Comparison of ENCODE assay signal across 9 cellular contexts in genomic region chr1:204350857-204351573, GRCh38. TPM values are rescaled to one million over a fixed set of nuclear protein-coding genes. Genes with fewer than 3 reads are reported as not detected.
DNase-seq lines count a peak whose midpoint lies in the region; ATAC-seq and TF ChIP-seq lines count a peak whose summit lies in the region.
"Had no signal": no experiment of that assay in that cellular context is flagged by ENCODE, and none has a peak within 500 bp of the region (broad histone marks: within the 10 kb centered on the region; RNA-seq: fewer than 3 reads in every experiment).

No MANE protein-coding gene starts in this region.

- intact Hi-C loops in activated CD8-positive, alpha-beta T cell treated with anti-CD3 and anti-CD28 coated beads for 36 hours (cut with micrococcal nuclease) = no loop called here

- H3K4me1 ChIP-seq in stomach smooth muscle (ENCODE audit: control insufficient read depth, insufficient read depth, low read length) = peaks cover 14% of the 10 kb centered on the region

- no peaks in the 10 kb centered on the region for H3K9me3 Mint-ChIP-seq in activated CD8-positive, alpha-beta T cell treated with anti-CD3 and anti-CD28 coated beads for 36 hours
- H3K9me3 Mint-ChIP-seq in activated CD8-positive, alpha-beta T cell treated with anti-CD3 and anti-CD28 coated beads, Interleukin-2, amount 10 ng/mL, durations not matched to agents 7 days and 5 days (ENCODE audit: insufficient read depth) = no peaks in the 10 kb centered on the region

- H3K4me1 Mint-ChIP-seq in activated CD8-positive, alpha-beta T cell treated with anti-CD3 and anti-CD28 coated beads for 36 hours (ENCODE audit: low read depth) = peaks cover 2% of the 10 kb centered on the region
- H3K4me1 Mint-ChIP-seq in activated CD8-positive, alpha-beta T cell treated with anti-CD3 and anti-CD28 coated beads, Interleukin-2, amount 10 ng/mL, durations not matched to agents 7 days and 5 days (ENCODE audit: low read depth) = peaks cover 5% of the 10 kb centered on the region

- no peak overlapping the region for H3K9ac ChIP-seq in stomach smooth muscle (ENCODE audit: low read length in 2 of 2)

- no peaks in the 10 kb centered on the region for H3K36me3 Mint-ChIP-seq in activated CD8-positive, alpha-beta T cell treated with anti-CD3 and anti-CD28 coated beads for 36 hours (ENCODE audit: low read depth)
- no peaks in the 10 kb centered on the region for H3K36me3 Mint-ChIP-seq in activated CD8-positive, alpha-beta T cell treated with anti-CD3 and anti-CD28 coated beads, Interleukin-2, amount 10 ng/mL, durations not matched to agents 7 days and 5 days (ENCODE audit: low read depth)

- H3K4me3 ChIP-seq in astrocyte of the spinal cord (ENCODE audit: low read depth, low read length) (no peak overlapping the region), stomach smooth muscle (ENCODE audit: low read length in 2 of 2) (peak overlapping the region; percentile 11 to 60)

- H3K36me3 ChIP-seq in stomach smooth muscle (ENCODE audit: control insufficient read depth in 2 of 2, insufficient read depth in 2 of 2, low read length in 2 of 2) = no peaks in the 10 kb centered on the region

- H3K4me3 Mint-ChIP-seq in activated CD8-positive, alpha-beta T cell treated with anti-CD3 and anti-CD28 coated beads for 36 hours = no peak overlapping the region
- no peak overlapping the region for H3K4me3 Mint-ChIP-seq in activated CD8-positive, alpha-beta T cell treated with anti-CD3 and anti-CD28 coated beads, Interleukin-2, amount 10 ng/mL, durations not matched to agents 7 days and 5 days

- peak; percentile 52 for ATAC-seq in activated CD8-positive, alpha-beta T cell treated with anti-CD3 and anti-CD28 coated beads for 36 hours
- ATAC-seq in activated CD8-positive, alpha-beta T cell treated with anti-CD3 and anti-CD28 coated beads, Interleukin-2, amount 10 ng/mL, durations not matched to agents 7 days and 5 days = no peak
- ATAC-seq in HG03175 (IDR thresholded peaks at IDR 0.05; ENCODE audit: unreplicated experiment) = no peak

- peak; percentile 34 for DNase-seq in activated CD8-positive, alpha-beta T cell treated with anti-CD3 and anti-CD28 coated beads for 36 hours
- DNase-seq in activated CD8-positive, alpha-beta T cell treated with anti-CD3 and anti-CD28 coated beads, Interleukin-2, amount 10 ng/mL, durations not matched to agents 7 days and 5 days = no peak
- DNase-seq in astrocyte of the spinal cord (ENCODE audit: low read depth, low spot score) (peak; percentile 74), islet precursor cell (peak; percentile 93), RKO (ENCODE audit: low spot score) (no peak)
- DNase-seq in activated T-cell treated with anti-CD3 and anti-CD28 coated beads, Interleukin-2, amount 50 U/mL, for 1 hour = no peak

- TF ChIP-seq CTCF in activated CD8-positive, alpha-beta T cell treated with anti-CD3 and anti-CD28 coated beads for 36 hours (IDR thresholded peaks at IDR 0.05) = no peak
- no peak for TF ChIP-seq CTCF in astrocyte of the spinal cord (IDR thresholded peaks at IDR 0.05; ENCODE audit: low read depth, low read length)

- no peak overlapping the region for H3K27ac Mint-ChIP-seq in activated CD8-positive, alpha-beta T cell treated with anti-CD3 and anti-CD28 coated beads for 36 hours
- H3K27ac Mint-ChIP-seq in activated CD8-positive, alpha-beta T cell treated with anti-CD3 and anti-CD28 coated beads, Interleukin-2, amount 10 ng/mL, durations not matched to agents 7 days and 5 days = no peak overlapping the region

- no peaks in the 10 kb centered on the region for H3K27me3 Mint-ChIP-seq in activated CD8-positive, alpha-beta T cell treated with anti-CD3 and anti-CD28 coated beads for 36 hours
- no peaks in the 10 kb centered on the region for H3K27me3 Mint-ChIP-seq in activated CD8-positive, alpha-beta T cell treated with anti-CD3 and anti-CD28 coated beads, Interleukin-2, amount 10 ng/mL, durations not matched to agents 7 days and 5 days (ENCODE audit: low read depth)

- POLR2A ChIA-PET in activated CD8-positive, alpha-beta T cell treated with anti-CD3 and anti-CD28 coated beads for 36 hours (lab: Charles Lee) = interaction anchor here (1.0 kb wide), 1 partner anchor 11 kb away, joined by 3 read pairs; no protein-coding TSS in a partner anchor
- POLR2A ChIA-PET in activated CD8-positive, alpha-beta T cell treated with anti-CD3 and anti-CD28 coated beads, Interleukin-2, amount 10 ng/mL, durations not matched to agents 7 days and 5 days (lab: Charles Lee) = no interaction called here

- H3K9me3 ChIP-seq in stomach smooth muscle (ENCODE audit: control insufficient read depth in 2 of 2, low read length in 2 of 2) = no peaks in the 10 kb centered on the region

- H3K27ac ChIP-seq in stomach smooth muscle (ENCODE audit: low read length) = no peak overlapping the region

- in situ Hi-C loops in astrocyte of the spinal cord (cut with HindIII; ENCODE audit: low sequenced_read_pairs) = no loop called here

- peaks cover 0 to 6% of the 10 kb centered on the region in 2 donors for H3K27me3 ChIP-seq in stomach smooth muscle (ENCODE audit: control insufficient read depth in 1 of 2, insufficient read depth in 2 of 2, low read length in 2 of 2)

- CTCF ChIA-PET in activated CD8-positive, alpha-beta T cell treated with anti-CD3 and anti-CD28 coated beads for 36 hours (lab: Charles Lee) = interaction anchor here (1.1 to 4.1 kb wide), 7 partner anchors 9 to 144 kb away, joined by 3 to 21 read pairs (median 6); partner anchors contain the start of gene PLEKHA6
- CTCF ChIA-PET in activated CD8-positive, alpha-beta T cell treated with anti-CD3 and anti-CD28 coated beads, Interleukin-2, amount 10 ng/mL, durations not matched to agents 7 days and 5 days (lab: Charles Lee) = interaction anchor here (0.9 to 1.6 kb wide), 2 partner anchors 12 to 48 kb away, joined by 4 to 8 read pairs; no protein-coding TSS in a partner anchor

RNA-seq across cellular contexts. Expression of gene PLEKHA6, which starts 8.7 kb away (rescaled TPM):
- total RNA-seq in activated CD8-positive, alpha-beta T cell treated with anti-CD3 and anti-CD28 coated beads for 36 hours = 1 to 10 TPM; 3.0 to 3.7 TPM
- total RNA-seq in activated CD8-positive, alpha-beta T cell treated with anti-CD3 and anti-CD28 coated beads, Interleukin-2, amount 10 ng/mL, durations not matched to agents 7 days and 5 days = under 1 TPM; 0.26 to 0.29 TPM
- total RNA-seq: SK-MEL-5 had no signal

Comparison
In these comparisons a context has a peak if more than half of its experiments do, and no peak if none do; other contexts are left out.
1. DNase-seq: peak in activated CD8-positive, alpha-beta T cell treated with anti-CD3 and anti-CD28 coated beads for 36 hours (single experiment), astrocyte of the spinal cord (single experiment) and islet precursor cell (single experiment); none in activated CD8-positive, alpha-beta T cell treated with anti-CD3 and anti-CD28 coated beads, Interleukin-2, amount 10 ng/mL, durations not matched to agents 7 days and 5 days (single experiment), RKO (single experiment) and activated T-cell treated with anti-CD3 and anti-CD28 coated beads, Interleukin-2, amount 50 U/mL, for 1 hour (single experiment).